Comparison of ENCODE assay signal across 8 cellular contexts in genomic region chr10:117137031-117137910, GRCh38. TPM values are rescaled to one million over a fixed set of nuclear protein-coding genes. Genes with fewer than 3 reads are reported as not detected.
A peak's percentile ranks its signal among the peaks of the same experiment; 100 is the strongest.
DNase-seq lines count a peak whose midpoint lies in the region; ATAC-seq and TF ChIP-seq lines count a peak whose summit lies in the region.

No MANE protein-coding gene starts in this region.

- H3K36me3 ChIP-seq in brain microvascular endothelial cell (replicated peaks) = no peaks in the 10 kb centered on the region
- H3K36me3 ChIP-seq in transverse colon = no peaks in the 10 kb centered on the region

- no peak overlapping the region for H3K27ac ChIP-seq in brain microvascular endothelial cell
- H3K27ac ChIP-seq in transverse colon = no peak overlapping the region

- H3K4me3 ChIP-seq in brain microvascular endothelial cell (ENCODE audit: low read depth, low read length) (peak overlapping the region; percentile 30), transverse colon (peak overlapping the region in 3 of 4 donors; percentile 13 to 53 (median 29))

- in situ Hi-C loops in brain microvascular endothelial cell (cut with HindIII; ENCODE audit: low pct_ligation_motif_present, low sequenced_read_pairs) = no loop called here
- in situ Hi-C loops in transverse colon (cut with MboI; ENCODE audit: low pct_ligation_motif_present in 1 of 4, low pct_unique_long_range_greater_than_20kb in 1 of 4, low sequenced_read_pairs in 3 of 4) = no loop called here

- peaks cover 76% of the 10 kb centered on the region for H3K27me3 Mint-ChIP-seq in activated T-cell treated with anti-CD3 and anti-CD28 coated beads, Interleukin-2, amount 50 U/mL, for 4 hours (ENCODE audit: low read depth)

- DNase-seq in activated T-cell treated with anti-CD3 and anti-CD28 coated beads, Interleukin-2, amount 50 U/mL, for 4 hours = no peak
- DNase-seq in activated T-cell treated with anti-CD3 and anti-CD28 coated beads for 4 hours (no peak), brain microvascular endothelial cell (no peak), left lobe of liver (ENCODE audit: low spot score) (no peak), transverse colon (no peak), HCEC 1CT (no peak)

- H3K9me3 Mint-ChIP-seq in activated T-cell treated with anti-CD3 and anti-CD28 coated beads, Interleukin-2, amount 50 U/mL, for 4 hours = no peaks in the 10 kb centered on the region

- peak; percentile 33 to 48 for ATAC-seq in activated T-cell treated with anti-CD3 and anti-CD28 coated beads, Interleukin-2, amount 50 U/mL, for 4 hours
- ATAC-seq in left lobe of liver = peak; percentile 60
- no peak for ATAC-seq in HG02678 (IDR thresholded peaks at IDR 0.05; ENCODE audit: unreplicated experiment)
- no peak for ATAC-seq in HG02973 (IDR thresholded peaks at IDR 0.05; ENCODE audit: unreplicated experiment)

- TF ChIP-seq CTCF in brain microvascular endothelial cell (IDR thresholded peaks at IDR 0.05; ENCODE audit: low read depth, low read length, missing control alignments) = no peak
- no peak for TF ChIP-seq CTCF in transverse colon (IDR thresholded peaks at IDR 0.05)

- TF ChIP-seq POLR2A in transverse colon (IDR thresholded peaks at IDR 0.05) = no peak

- H3K9me3 ChIP-seq in transverse colon = no peaks in the 10 kb centered on the region

- H3K4me1 ChIP-seq in transverse colon = peaks cover 6 to 41% (median 35%) of the 10 kb centered on the region in 4 donors

- TF ChIP-seq EP300 in transverse colon (IDR thresholded peaks at IDR 0.05; ENCODE audit: low read depth) = no peak

- no peaks in the 10 kb centered on the region for H3K36me3 Mint-ChIP-seq in activated T-cell treated with anti-CD3 and anti-CD28 coated beads, Interleukin-2, amount 50 U/mL, for 4 hours (ENCODE audit: insufficient read depth)

- WGBS in transverse colon (ENCODE audit: low coverage in 1 of 2), 2 donors = 5% methylated on average over 80 of the region's 98 CpGs; no CpG with 5 or more reads in 1 of the 2 donors

- H3K27me3 ChIP-seq in brain microvascular endothelial cell (replicated peaks) (peaks cover 81% of the 10 kb centered on the region), transverse colon (peaks cover 99% of the 10 kb centered on the region)

- H3K4me1 Mint-ChIP-seq in activated T-cell treated with anti-CD3 and anti-CD28 coated beads, Interleukin-2, amount 50 U/mL, for 4 hours (ENCODE audit: low read depth) = peaks cover 18% of the 10 kb centered on the region

- intact Hi-C loops in transverse colon (cut with DNase I; ENCODE audit: low total_unique reads) = no loop called here

- no peak overlapping the region for H3K4me3 Mint-ChIP-seq in activated T-cell treated with anti-CD3 and anti-CD28 coated beads, Interleukin-2, amount 50 U/mL, for 4 hours

RNA-seq across cellular contexts. Expression of gene VAX1, which starts 0.8 kb away (rescaled TPM):
- not detected for total RNA-seq in activated T-cell treated with anti-CD3 and anti-CD28 coated beads, Interleukin-2, amount 50 U/mL, for 4 hours
- total RNA-seq in left lobe of liver (not detected), transverse colon (not detected)

Comparison
In these comparisons a context has a peak if more than half of its experiments do, and no peak if none do; other contexts are left out.
1. ATAC-seq: peak in activated T-cell treated with anti-CD3 and anti-CD28 coated beads, Interleukin-2, amount 50 U/mL, for 4 hours (2 of 2) and left lobe of liver (single experiment); none in HG02678 (single experiment) and HG02973 (single experiment).